ENCODE assay signal across 21 cellular contexts in the genomic region with DNA sequence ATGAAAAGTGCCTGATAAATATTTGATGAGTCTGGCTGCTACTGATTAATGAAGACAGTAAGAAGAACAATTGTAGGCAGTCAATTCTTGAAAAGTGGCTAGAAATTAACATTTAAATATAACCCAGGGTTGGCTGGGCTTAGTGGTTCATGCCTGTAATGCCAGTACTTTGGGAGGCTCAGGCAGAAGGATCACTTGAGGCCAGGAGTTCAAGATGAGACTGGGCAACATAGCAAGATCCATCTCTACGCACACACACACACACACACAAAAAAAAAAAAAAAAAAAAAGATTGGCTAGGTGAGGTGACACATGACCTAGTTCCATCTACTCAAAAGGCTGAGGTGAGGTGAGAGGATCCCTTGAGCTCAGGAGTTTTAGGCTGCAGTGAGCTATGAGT. TPM values are rescaled to one million over a fixed set of nuclear protein-coding genes. Genes with fewer than 3 reads are reported as not detected.
DNase-seq lines count a peak whose midpoint lies in the region; ATAC-seq and TF ChIP-seq lines count a peak whose summit lies in the region.
"Had no signal": no experiment of that assay in that cellular context is flagged by ENCODE, and none has a peak within 500 bp of the region (broad histone marks: within the 10 kb centered on the region; RNA-seq: fewer than 3 reads in every experiment).

No MANE protein-coding gene starts in this region.

- H4K20me1 ChIP-seq in DOHH2 (ENCODE audit: control insufficient read depth, insufficient read depth, low read depth, low read length): no peaks in the 10 kb centered on the region
- H4K20me1 ChIP-seq in OCI-LY7 (ENCODE audit: insufficient read depth, low read length): no peaks in the 10 kb centered on the region
- H4K20me1 ChIP-seq: BLaER1 treated with 17β-estradiol and CSF1 and Interleukin-3, amounts not matched to agents 10 nM and 100 nM had no signal

- intact Hi-C loops in OCI-LY7 (cut with micrococcal nuclease; ENCODE audit: unreplicated experiment): loop anchor here (5.0 kb wide), 1 partner anchor 338 kb away; no protein-coding TSS in a partner anchor

- H3K4me3 ChIP-seq in DOHH2 (ENCODE audit: low read length) (peak overlapping the region; percentile 49; the same call in 1 of the 2 replicates), OCI-LY7 (ENCODE audit: low read depth, low read length, poor library complexity, severe bottlenecking) (peak overlapping the region; percentile 3), neutrophil (ENCODE audit: low read depth in 1 of 2, low read length in 1 of 2) (peak overlapping the region in 1 of 2 experiments; percentile 8)
- H3K4me3 ChIP-seq: A549; BLaER1 treated with 17β-estradiol and CSF1 and Interleukin-3, amounts not matched to agents 10 nM and 100 nM; GM23248 had no signal

- H3K4me1 Mint-ChIP-seq in WTC11: peaks cover 23% of the 10 kb centered on the region

- no peaks in the 10 kb centered on the region for H3K9me3 Mint-ChIP-seq in WTC11
- H3K9me3 Mint-ChIP-seq in activated naive CD4-positive, alpha-beta T cell treated with anti-CD3 and anti-CD28 coated beads, Interleukin-2, amount 50 U/mL, for 72 hours: peaks cover 0 to 4% of the 10 kb centered on the region in 2 donors
- H3K9me3 Mint-ChIP-seq: CD4-positive, alpha-beta memory T cell had no signal

- no TSS peak for BruUV-seq in OCI-LY7 (replicated peaks; lab: Mats Ljungman, UMichigan)

- H3K4me2 ChIP-seq in DOHH2 (ENCODE audit: low read length) (peak overlapping the region; percentile 62), OCI-LY7 (ENCODE audit: low read length) (peak overlapping the region; percentile 67)
- H3K4me2 ChIP-seq: A549 had no signal

- H2AFZ ChIP-seq in OCI-LY7 (ENCODE audit: low read length): peak overlapping the region; percentile 90
- H2AFZ ChIP-seq: GM23248 had no signal

- H3K27ac Mint-ChIP-seq in WTC11: no peak overlapping the region
- no peak overlapping the region for H3K27ac Mint-ChIP-seq in activated naive CD4-positive, alpha-beta T cell treated with anti-CD3 and anti-CD28 coated beads, Interleukin-2, amount 50 U/mL, for 72 hours

- no peak overlapping the region for H3K4me3 Mint-ChIP-seq in WTC11
- H3K4me3 Mint-ChIP-seq: CD4-positive, alpha-beta memory T cell had no signal

- CTCF ChIA-PET in OCI-LY7 (lab: Charles Lee; ENCODE audit: unreplicated experiment): interaction anchor here (0.6 kb wide), 1 partner anchor 90 kb away, joined by 4 read pairs; no protein-coding TSS in a partner anchor
- CTCF ChIA-PET in WTC11 (lab: Charles Lee): interaction anchor here (0.7 kb wide), 1 partner anchor 408 kb away, joined by 4 read pairs; no protein-coding TSS in a partner anchor

- H3K9me2 ChIP-seq in DOHH2 (replicated peaks; ENCODE audit: control insufficient read depth, low read length) (no peaks in the 10 kb centered on the region), OCI-LY7 (ENCODE audit: insufficient read depth, low read length) (no peaks in the 10 kb centered on the region)

- POLR2A ChIA-PET in OCI-LY7 (lab: Charles Lee): interaction anchor here (0.6 to 3.9 kb wide), 8 partner anchors 8 to 386 kb away, joined by 3 to 23 read pairs (median 4); no protein-coding TSS in a partner anchor
- POLR2A ChIA-PET in WTC11 (lab: Charles Lee): no interaction called here

- H3K27me3 Mint-ChIP-seq in WTC11 (ENCODE audit: low read depth): no peaks in the 10 kb centered on the region

- H3K27ac ChIP-seq in DOHH2 (ENCODE audit: low read depth, low read length) (peak overlapping the region; percentile 79), OCI-LY7 (ENCODE audit: low read depth, low read length, poor library complexity, severe bottlenecking) (peak overlapping the region; percentile 93), neutrophil (peak overlapping the region; percentile 82)
- H3K27ac ChIP-seq: A549; BLaER1 treated with 17β-estradiol and CSF1 and Interleukin-3, amounts not matched to agents 10 nM and 100 nM; GM23248 had no signal

- no peaks in the 10 kb centered on the region for H3K79me2 ChIP-seq in DOHH2 (ENCODE audit: control insufficient read depth, low read length)
- no peaks in the 10 kb centered on the region for H3K79me2 ChIP-seq in OCI-LY7 (ENCODE audit: insufficient read depth, low read depth, low read length)

- H3K4me1 ChIP-seq in DOHH2 (ENCODE audit: control insufficient read depth, low read length): peaks cover 46% of the 10 kb centered on the region
- H3K4me1 ChIP-seq in OCI-LY7 (ENCODE audit: insufficient read depth, low read length, poor library complexity, severe bottlenecking): peaks cover 62% of the 10 kb centered on the region
- peaks cover 89 to 91% of the 10 kb centered on the region in 2 experiments for H3K4me1 ChIP-seq in neutrophil (ENCODE audit: control insufficient read depth in 1 of 2, insufficient read depth in 1 of 2, low read depth in 1 of 2, low read length in 1 of 2)
- H3K4me1 ChIP-seq: A549, BE2C had no signal

- H3K36me3 ChIP-seq in DOHH2 (ENCODE audit: control insufficient read depth, low read length): no peaks in the 10 kb centered on the region
- H3K36me3 ChIP-seq in OCI-LY7 (ENCODE audit: insufficient read depth, low read length): no peaks in the 10 kb centered on the region
- no peaks in the 10 kb centered on the region for H3K36me3 ChIP-seq in neutrophil
- H3K36me3 ChIP-seq: BE2C; BLaER1 treated with 17β-estradiol and CSF1 and Interleukin-3, amounts not matched to agents 10 nM and 100 nM had no signal

- DNase-seq in OCI-LY7 (ENCODE audit: low spot score) (no peak), WTC11 (ENCODE audit: low spot score) (no peak)
- no peak for DNase-seq in activated naive CD4-positive, alpha-beta T cell treated with anti-CD3 and anti-CD28 coated beads, Interleukin-2, amount 50 U/mL, for 72 hours (ENCODE audit: low spot score in 2 of 2)
- DNase-seq: 8988T; ACHN; AML-193; BE2C; Calu3; CD4-positive, alpha-beta memory T cell; COR-L47; DMS53; DMS79 treated with DMSO at 0.1 percent for 48 hours; GM23248; H7; HCEC 1CT had no signal

- no peaks in the 10 kb centered on the region for H3K36me3 Mint-ChIP-seq in WTC11
- no peaks in the 10 kb centered on the region for H3K36me3 Mint-ChIP-seq in activated naive CD4-positive, alpha-beta T cell treated with anti-CD3 and anti-CD28 coated beads, Interleukin-2, amount 50 U/mL, for 72 hours
- H3K36me3 Mint-ChIP-seq: CD4-positive, alpha-beta memory T cell had no signal

- H3K27me3 ChIP-seq in DOHH2 (ENCODE audit: control insufficient read depth, low read length): no peaks in the 10 kb centered on the region
- H3K27me3 ChIP-seq in neutrophil: no peaks in the 10 kb centered on the region
- H3K27me3 ChIP-seq: BE2C; BLaER1 treated with 17β-estradiol and CSF1 and Interleukin-3, amounts not matched to agents 10 nM and 100 nM had no signal

- no peak for ATAC-seq in WTC11
- ATAC-seq in HG02840 (IDR thresholded peaks at IDR 0.05; ENCODE audit: low FRiP score, unreplicated experiment): no peak
- ATAC-seq in GM18907 (IDR thresholded peaks at IDR 0.05; ENCODE audit: unreplicated experiment): no peak
- no peak for ATAC-seq in activated naive CD4-positive, alpha-beta T cell treated with anti-CD3 and anti-CD28 coated beads, Interleukin-2, amount 50 U/mL, for 72 hours
- ATAC-seq: A549 had no signal

- peaks cover 20% of the 10 kb centered on the region for H3F3A ChIP-seq in DOHH2 (ENCODE audit: control insufficient read depth, insufficient read depth)

- TF ChIP-seq CTCF in DOHH2 (IDR thresholded peaks at IDR 0.05; ENCODE audit: low read depth, low read length, poor library complexity, severe bottlenecking): no peak
- no peak for TF ChIP-seq CTCF in OCI-LY7 (conservative IDR thresholded peaks at IDR 0.05; ENCODE audit: low read length)
- no peak for TF ChIP-seq CTCF in WTC11 (IDR thresholded peaks at IDR 0.05)
- no peak for TF ChIP-seq CTCF in neutrophil (IDR thresholded peaks at IDR 0.05)

- H3K9me3 ChIP-seq in DOHH2 (ENCODE audit: control insufficient read depth, insufficient read depth, low read length) (no peaks in the 10 kb centered on the region), OCI-LY7 (ENCODE audit: low read length) (no peaks in the 10 kb centered on the region), neutrophil (no peaks in the 10 kb centered on the region)
- H3K9me3 ChIP-seq: A549, BE2C had no signal

TF ChIP-seq in WTC11, 78 proteins besides CTCF, POLR2A, EP300 and RAD21:
- TF ChIP-seq, protein P1, sequence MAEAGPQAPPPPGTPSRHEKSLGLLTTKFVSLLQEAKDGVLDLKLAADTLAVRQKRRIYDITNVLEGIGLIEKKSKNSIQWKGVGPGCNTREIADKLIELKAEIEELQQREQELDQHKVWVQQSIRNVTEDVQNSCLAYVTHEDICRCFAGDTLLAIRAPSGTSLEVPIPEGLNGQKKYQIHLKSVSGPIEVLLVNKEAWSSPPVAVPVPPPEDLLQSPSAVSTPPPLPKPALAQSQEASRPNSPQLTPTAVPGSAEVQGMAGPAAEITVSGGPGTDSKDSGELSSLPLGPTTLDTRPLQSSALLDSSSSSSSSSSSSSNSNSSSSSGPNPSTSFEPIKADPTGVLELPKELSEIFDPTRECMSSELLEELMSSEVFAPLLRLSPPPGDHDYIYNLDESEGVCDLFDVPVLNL (CRISPR knock-in tag; IDR thresholded peaks at IDR 0.05; ENCODE audit: borderline replicate concordance, low read depth): no peak
- TF ChIP-seq ZNF121 (CRISPR knock-in tag; IDR thresholded peaks at IDR 0.05): peak; percentile 91

RNA-seq across cellular contexts. Expression of a gene that starts 7.9 kb away (rescaled TPM):
- total RNA-seq in OCI-LY7 (2014; rRNA removed; shearing (Covaris generic)): 0.46 and 0.54 TPM in 2 replicates
- total RNA-seq in OCI-LY7 (2022) (0.61 TPM in 1 of 2 replicates, not detected in the other), WTC11 (2021) (31.8 to 49.6 TPM (median 32.1 TPM) in 3 replicates)
- not detected for total RNA-seq in activated naive CD4-positive, alpha-beta T cell treated with anti-CD3 and anti-CD28 coated beads, Interleukin-2, amount 50 U/mL, for 72 hours

Comparison
In these comparisons a context has a peak if more than half of its experiments do, and no peak if none do; other contexts are left out.
1. RNA of a gene that starts 7.9 kb away (total RNA-seq): 31.8 to 49.6 TPM in WTC11; 0.46 to 0.61 TPM in OCI-LY7 and not detected in activated naive CD4-positive, alpha-beta T cell treated with anti-CD3 and anti-CD28 coated beads, Interleukin-2, amount 50 U/mL, for 72 hours; every median in the first group is over 10 times any median in the second.
2. Peak in every context shown above with its lines, with median percentiles within 50 percentile points of each other: H3K27ac ChIP-seq.